ENCODE assay signal across 1 cellular context in the genomic region with DNA sequence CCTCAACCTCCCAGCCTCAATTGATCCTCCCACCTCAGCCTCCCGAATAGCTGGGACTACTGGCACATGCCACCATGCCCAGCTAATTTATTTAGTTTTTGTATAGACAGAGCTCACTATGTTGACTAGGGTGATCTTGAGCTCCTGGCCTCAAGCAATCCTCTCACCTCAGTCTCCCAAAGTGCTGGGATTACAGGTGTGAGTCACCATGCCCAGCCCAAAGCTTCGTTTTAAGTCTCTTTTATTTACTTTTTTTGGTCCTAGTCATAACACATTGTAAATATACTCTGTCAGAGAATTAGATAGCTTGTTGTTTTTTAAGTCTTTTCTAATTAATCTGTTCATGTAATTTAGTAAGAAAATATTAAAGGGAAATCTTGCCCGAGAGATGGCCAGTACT.
TF ChIP-seq lines count a peak whose summit lies in the region.

No MANE protein-coding gene starts in this region.

TF ChIP-seq in SK-N-SH, 30 proteins besides CTCF, POLR2A, EP300 and RAD21 (continued from another document):
- TF ChIP-seq, protein P1, sequence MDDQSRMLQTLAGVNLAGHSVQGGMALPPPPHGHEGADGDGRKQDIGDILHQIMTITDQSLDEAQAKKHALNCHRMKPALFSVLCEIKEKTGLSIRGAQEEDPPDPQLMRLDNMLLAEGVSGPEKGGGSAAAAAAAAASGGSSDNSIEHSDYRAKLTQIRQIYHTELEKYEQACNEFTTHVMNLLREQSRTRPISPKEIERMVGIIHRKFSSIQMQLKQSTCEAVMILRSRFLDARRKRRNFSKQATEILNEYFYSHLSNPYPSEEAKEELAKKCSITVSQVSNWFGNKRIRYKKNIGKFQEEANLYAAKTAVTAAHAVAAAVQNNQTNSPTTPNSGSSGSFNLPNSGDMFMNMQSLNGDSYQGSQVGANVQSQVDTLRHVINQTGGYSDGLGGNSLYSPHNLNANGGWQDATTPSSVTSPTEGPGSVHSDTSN (IDR thresholded peaks at IDR 0.05): no peak
- TF ChIP-seq SIN3A (IDR thresholded peaks at IDR 0.05; ENCODE audit: borderline replicate concordance, low read depth, low read length) (no peak), EZH2phosphoT487 (IDR thresholded peaks at IDR 0.05; ENCODE audit: borderline replicate concordance, low read depth) (no peak), MEF2A (IDR thresholded peaks at IDR 0.05; ENCODE audit: borderline replicate concordance, low read depth) (no peak), CHD2 (IDR thresholded peaks at IDR 0.05; ENCODE audit: low read length, partially characterized antibody) (no peak), GATA2 (CRISPR knock-in tag; IDR thresholded peaks at IDR 0.05) (no peak)
